8 cellular contexts compared by ENCODE assay signal in the genomic region with DNA sequence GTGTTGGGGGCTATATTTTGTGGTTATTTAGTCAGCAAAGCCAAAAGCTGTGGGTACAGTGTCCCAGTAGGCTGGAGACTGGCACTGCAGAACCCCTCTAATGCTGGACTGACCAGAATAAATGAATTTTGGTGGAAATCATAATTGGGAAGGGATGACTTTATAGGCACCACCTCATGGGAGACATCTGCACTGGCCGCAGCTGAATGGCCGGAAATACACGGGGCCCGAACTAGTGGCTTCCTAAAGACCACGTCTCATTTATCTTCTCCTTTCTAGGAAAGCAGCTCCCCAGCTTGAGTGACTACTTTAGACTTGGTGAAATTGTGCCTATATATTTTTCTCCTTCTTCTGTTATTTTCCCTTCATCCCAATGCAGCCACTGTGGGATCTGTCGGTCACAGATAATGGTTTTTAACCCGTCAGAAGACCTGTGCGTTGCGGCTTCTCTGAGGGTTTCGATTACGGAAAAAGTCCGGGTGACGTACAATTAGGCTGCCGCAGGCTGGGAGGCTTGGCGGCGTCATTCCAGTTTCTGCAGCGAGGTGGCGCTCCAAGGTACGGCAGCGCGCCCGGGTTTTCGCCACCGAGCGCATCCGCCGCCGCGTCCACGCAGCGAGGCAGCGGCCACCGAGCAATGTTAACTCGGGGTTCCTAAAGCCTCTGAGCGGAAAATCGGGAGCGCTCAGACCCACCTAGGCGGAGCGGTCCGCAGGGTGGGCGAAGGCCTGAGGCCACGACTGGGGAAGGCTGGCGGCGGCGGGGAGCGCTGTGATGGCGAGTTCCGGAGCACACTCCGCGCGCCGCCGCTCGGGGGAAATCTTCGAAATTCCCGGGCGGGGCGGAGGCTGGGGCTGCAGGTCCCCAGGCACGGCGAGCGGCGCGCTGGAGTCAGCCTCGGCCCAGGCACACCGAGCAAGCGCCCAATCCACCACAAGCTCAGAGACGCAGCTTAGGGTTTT. TPM values are rescaled to one million over a fixed set of nuclear protein-coding genes. Genes with fewer than 3 reads are reported as not detected.
A peak's percentile ranks its signal among the peaks of the same experiment; 100 is the strongest.
DNase-seq lines count a peak whose midpoint lies in the region; ATAC-seq and TF ChIP-seq lines count a peak whose summit lies in the region.

No MANE protein-coding gene starts in this region.

- TF ChIP-seq CTCF in Calu3 (IDR thresholded peaks at IDR 0.05; ENCODE audit: unreplicated experiment) = peak; percentile 97
- TF ChIP-seq CTCF in fibroblast of villous mesenchyme (IDR thresholded peaks at IDR 0.05; ENCODE audit: insufficient read depth, low read depth, low read length) = peak; percentile 88
- TF ChIP-seq CTCF in testis (IDR thresholded peaks at IDR 0.05) = peak; percentile 97 to 99 (median 98)

- DNase-seq in Calu3 (peak; percentile 96), HT1080 (ENCODE audit: low read depth) (peak; percentile 79), RPMI8226 (peak; percentile 78), fibroblast of villous mesenchyme (ENCODE audit: low read depth) (peak; percentile 94), non-pigmented ciliary epithelial cell (ENCODE audit: low read depth) (peak; percentile 48), testis (peak; percentile 88)
- DNase-seq in activated T-helper 9 cell treated with anti-CD3 and anti-CD28 coated beads, Interleukin-2, amount 50 U/mL, for 16 hours (ENCODE audit: low read depth) = peak; percentile 24

- no peak overlapping the region for H3K4me3 Mint-ChIP-seq in Calu3 (ENCODE audit: low read depth, unreplicated experiment)

- BruUV-seq in Calu3 (replicated peaks; lab: Mats Ljungman, UMichigan) = TSS peak; percentile 35

- no peaks in the 10 kb centered on the region for H3K9me3 ChIP-seq in testis

- WGBS in testis, 2 donors = 1% methylated on average over 46 to 58 of the region's 67 CpGs

- no peaks in the 10 kb centered on the region for H3K9me3 Mint-ChIP-seq in Calu3 (ENCODE audit: low read depth, unreplicated experiment)

- no peaks in the 10 kb centered on the region for H3K27me3 ChIP-seq in testis

- peaks cover 35% of the 10 kb centered on the region for H3K4me1 ChIP-seq in testis

- no peak for TF ChIP-seq POLR2A in testis (IDR thresholded peaks at IDR 0.05)

- H3K4me3 ChIP-seq in fibroblast of villous mesenchyme (ENCODE audit: low read depth, low read length) = peak overlapping the region; percentile 72
- H3K4me3 ChIP-seq in testis = peak overlapping the region; percentile 68

- H3K27me3 Mint-ChIP-seq in Calu3 (ENCODE audit: unreplicated experiment) = no peaks in the 10 kb centered on the region

- CTCF ChIA-PET in Calu3 (lab: Charles Lee) = interaction anchor here (0.7 to 2.8 kb wide), 9 partner anchors 9 to 536 kb away, joined by 3 to 19 read pairs (median 4); no protein-coding TSS in a partner anchor

- peak overlapping the region; percentile 75 to 97 for H3K27ac ChIP-seq in testis

- ATAC-seq in GM21367 (IDR thresholded peaks at IDR 0.05; ENCODE audit: unreplicated experiment) = peak; percentile 83

- H3K4me1 Mint-ChIP-seq in Calu3 (ENCODE audit: low read depth, unreplicated experiment) = peaks cover 32% of the 10 kb centered on the region

- peaks cover 12% of the 10 kb centered on the region for H3K36me3 Mint-ChIP-seq in Calu3 (ENCODE audit: insufficient read depth, unreplicated experiment)

- H3K27ac Mint-ChIP-seq in Calu3 (ENCODE audit: unreplicated experiment) = no peak overlapping the region

- intact Hi-C loops in Calu3 (cut with micrococcal nuclease; ENCODE audit: unreplicated experiment) = loop anchor here (1.0 to 5.0 kb wide), 9 partner anchors 30 to 1401 kb away; no protein-coding TSS in a partner anchor
- intact Hi-C loops in testis (cut with DNase I; ENCODE audit: low total_unique reads) = no loop called here

- H3K36me3 ChIP-seq in testis (ENCODE audit: low read depth, missing control alignments) = no peaks in the 10 kb centered on the region

RNA-seq across cellular contexts. Expression of a gene that starts 26.3 kb away (rescaled TPM):
- total RNA-seq in Calu3 (2022) = 158 and 167 TPM in 2 replicates
- 11.4 and 27.9 TPM in 2 replicates for total RNA-seq in HT1080 (2014; rRNA removed; shearing (Covaris generic))
- 50.5 and 59.0 TPM in 2 replicates for polyA plus RNA-seq in HT1080 (2015; cell fraction: cytosol; rRNA removed)
- polyA plus RNA-seq in HT1080 (2015; cell fraction: nucleus; rRNA removed) = 54.7 and 54.8 TPM in 2 replicates
- total RNA-seq in fibroblast of villous mesenchyme = 73.1 and 96.3 TPM in 2 replicates
- total RNA-seq in testis = 10 to 100 TPM; 31.2 to 38.2 TPM
- polyA plus RNA-seq in testis (ENCODE audit: insufficient read depth, low read depth, low replicate concordance) = 42.9 TPM

Comparison
In these comparisons a context has a peak if more than half of its experiments do, and no peak if none do; other contexts are left out.
1. Peak in every context shown above with its lines: DNase-seq, ATAC-seq, H3K4me3 ChIP-seq and H3K27ac ChIP-seq.
2. DNase-seq: peak in every context shown above with its lines; median percentile 96 in Calu3; 94 in fibroblast of villous mesenchyme; 88 in testis; 79 in HT1080; 78 in RPMI8226; 48 in non-pigmented ciliary epithelial cell; 24 in activated T-helper 9 cell treated with anti-CD3 and anti-CD28 coated beads, Interleukin-2, amount 50 U/mL, for 16 hours.